Comparison of ENCODE assay signal across 19 cellular contexts in genomic region chr11:78061921-78062311, GRCh38. TPM values are rescaled to one million over a fixed set of nuclear protein-coding genes. Genes with fewer than 3 reads are reported as not detected.
DNase-seq lines count a peak whose midpoint lies in the region; ATAC-seq, FAIRE-seq and TF ChIP-seq lines count a peak whose summit lies in the region.
"Had no signal": no experiment of that assay in that cellular context is flagged by ENCODE, and none has a peak within 500 bp of the region (broad histone marks: within the 10 kb centered on the region; RNA-seq: fewer than 3 reads in every experiment).

No MANE protein-coding gene starts in this region.

- POLR2A ChIA-PET in K562 (lab: Yijun Ruan, JAX), result interaction anchor here (0.6 to 2.4 kb wide), 6 partner anchors 8 to 17 kb away, joined by 3 to 7 read pairs (median 3); partner anchors contain the start of gene NDUFC2
- POLR2A ChIA-PET in HepG2 (lab: Yijun Ruan, JAX), result interaction anchor here (0.9 to 2.3 kb wide), 9 partner anchors 9 to 126 kb away, joined by 3 to 23 read pairs (median 5); partner anchors contain the start of genes ALG8, INTS4, KCTD21 and NDUFC2

- H3K4me3 ChIP-seq in K562, result no peak overlapping the region
- peak overlapping the region in 2 of 3 experiments; percentile 2 to 38; a peak in 1 of 6 replicates for H3K4me3 ChIP-seq in HepG2 (replicated peaks in 1 of 3; ENCODE audit: insufficient read depth in 1 of 3, low read depth in 2 of 3, low read length in 3 of 3)
- no peak overlapping the region for H3K4me3 ChIP-seq in vagina
- H3K4me3 ChIP-seq: coronary artery, smooth muscle cell had no signal

- no peak overlapping the region for H3K4me2 ChIP-seq in K562 (ENCODE audit: insufficient read depth, low read length)
- peak overlapping the region; percentile 86 for H3K4me2 ChIP-seq in HepG2 (ENCODE audit: low read depth, low read length)
- H3K4me2 ChIP-seq: KMS-11, smooth muscle cell had no signal

- FAIRE-seq in K562 (lab: Jason Lieb, UNC), result peak; percentile 89
- peak; percentile 72 for FAIRE-seq in HepG2 (lab: Jason Lieb, UNC)

- CTCF ChIA-PET in K562 (lab: Yijun Ruan, JAX; ENCODE audit: low intra/inter-chr PET ratio), result no interaction called here
- CTCF ChIA-PET in HepG2 (lab: Yijun Ruan, JAX; ENCODE audit: low intra/inter-chr PET ratio, low total read pairs), result no interaction called here

- H3K9ac ChIP-seq in K562 (ENCODE audit: insufficient read depth in 1 of 2, low read depth in 2 of 2, low read length in 2 of 2), result peak overlapping the region in 1 of 2 experiments; percentile 83; a peak in 1 of 4 replicates
- H3K9ac ChIP-seq in HepG2 (ENCODE audit: insufficient read depth, low read depth, low read length), result peak overlapping the region; percentile 57
- H3K9ac ChIP-seq: KMS-11 had no signal

- in situ Hi-C loops in G401 (cut with HindIII; ENCODE audit: low sequenced_read_pairs) (no loop called here), K562 (cut with MboI) (no loop called here), HepG2 (cut with HindIII; ENCODE audit: extremely low pct_ligation_motif_present, low pct_unique_long_range_greater_than_20kb) (no loop called here)

- H3K27me3 ChIP-seq in K562 (ENCODE audit: control insufficient read depth in 2 of 2, insufficient read depth in 2 of 2, low read length in 2 of 2) (no peaks in the 10 kb centered on the region), HepG2 (ENCODE audit: control insufficient read depth in 1 of 2, insufficient read depth in 2 of 2, low read length in 2 of 2) (no peaks in the 10 kb centered on the region), vagina (no peaks in the 10 kb centered on the region)
- H3K27me3 ChIP-seq: neutrophil had no signal

- peaks cover 13 to 28% of the 10 kb centered on the region in 2 experiments for H3K4me1 ChIP-seq in K562 (replicated peaks in 1 of 2; ENCODE audit: control insufficient read depth in 2 of 2, insufficient read depth in 2 of 2, low read length in 2 of 2)
- H3K4me1 ChIP-seq in HepG2 (ENCODE audit: insufficient read depth, low read length), result peaks cover 47% of the 10 kb centered on the region
- H3K4me1 ChIP-seq in vagina, result peaks cover 15% of the 10 kb centered on the region

- H2AFZ ChIP-seq in K562 (ENCODE audit: low read depth, low read length) (peak overlapping the region; percentile 10; the same call in 1 of the 2 replicates), HepG2 (ENCODE audit: low read length) (no peak overlapping the region)

- no peaks in the 10 kb centered on the region; the same call in 2 of the 3 replicates for H3K36me3 ChIP-seq in K562 (ENCODE audit: control insufficient read depth, insufficient read depth, low read length)
- no peaks in the 10 kb centered on the region for H3K36me3 ChIP-seq in HepG2 (replicated peaks in 1 of 2; ENCODE audit: control insufficient read depth in 1 of 2, insufficient read depth in 2 of 2, low read length in 2 of 2)
- H3K36me3 ChIP-seq in vagina, result no peaks in the 10 kb centered on the region
- H3K36me3 ChIP-seq: neutrophil had no signal

- peak; percentile 78 for ATAC-seq in K562
- peak; percentile 73 for ATAC-seq in HepG2
- ATAC-seq in HG03175 (IDR thresholded peaks at IDR 0.05; ENCODE audit: unreplicated experiment), result no peak

- H3K9me1 ChIP-seq in K562 (ENCODE audit: control insufficient read depth, insufficient read depth, low read length), result no peaks in the 10 kb centered on the region

- TF ChIP-seq CTCF in K562 (IDR thresholded peaks at IDR 0.05 in 2 of 3, conservative IDR thresholded peaks at IDR 0.05 in 1 of 3; ENCODE audit: insufficient read depth in 2 of 3, low read depth in 1 of 3, low read length in 3 of 3), result no peak
- TF ChIP-seq CTCF in HepG2 (CRISPR knock-in tag; IDR thresholded peaks at IDR 0.05), result no peak
- no peak for TF ChIP-seq CTCF in vagina (IDR thresholded peaks at IDR 0.05)

- DNase-seq in G401 (ENCODE audit: low spot score) (peak; percentile 20), K562 (ENCODE audit: extremely low read depth in 1 of 4, low spot score in 3 of 4) (peak; percentile 57 to 64 (median 60)), HepG2 (ENCODE audit: low spot score) (peak; percentile 59), putamen (ENCODE audit: low spot score) (peak; percentile 86), T-helper 2 cell (no peak), vagina (ENCODE audit: extremely low spot score in 2 of 2) (no peak), NCI-H2196 (lab: John Stamatoyannopoulos, UW; ENCODE audit: unreplicated experiment) (no peak)
- DNase-seq: ACHN; CD4-positive, alpha-beta memory T cell; DND-41; NCI-H1436; NCI-H2227 treated with DMSO at 0.1 percent for 48 hours; SHP77 had no signal

- no peak for TF ChIP-seq EP300 in K562 (IDR thresholded peaks at IDR 0.05; ENCODE audit: low read length)
- TF ChIP-seq EP300 in HepG2 (IDR thresholded peaks at IDR 0.05; ENCODE audit: low read depth in 2 of 2, low read length in 2 of 2), result no peak
- no peak for TF ChIP-seq EP300 in HepG2 (CRISPR knock-in tag; IDR thresholded peaks at IDR 0.05; ENCODE audit: borderline replicate concordance)

- no peaks in the 10 kb centered on the region for H3K9me3 ChIP-seq in K562 (replicated peaks; ENCODE audit: control insufficient read depth, insufficient read depth, low read depth, low read length)
- H3K9me3 ChIP-seq in HepG2 (ENCODE audit: low read length), result no peaks in the 10 kb centered on the region
- H3K9me3 ChIP-seq in vagina, result no peaks in the 10 kb centered on the region
- H3K9me3 ChIP-seq: neutrophil had no signal

- BruUV-seq in K562 (replicated peaks; lab: Mats Ljungman, UMichigan), result no TSS peak
- no TSS peak for BruUV-seq in HepG2 (replicated peaks; lab: Mats Ljungman, UMichigan)

- TF ChIP-seq POLR2A in K562 (conservative IDR thresholded peaks at IDR 0.05), result no peak
- no peak for TF ChIP-seq POLR2A in HepG2 (IDR thresholded peaks at IDR 0.05; ENCODE audit: insufficient read depth in 1 of 2, low read depth in 2 of 2, low read length in 2 of 2)
- no peak for TF ChIP-seq POLR2A in vagina (IDR thresholded peaks at IDR 0.05)

- TF ChIP-seq RAD21 in K562 (CRISPR knock-in tag; conservative IDR thresholded peaks at IDR 0.05 in 1 of 2, IDR thresholded peaks at IDR 0.05 in 1 of 2) (no peak), HepG2 (CRISPR knock-in tag; IDR thresholded peaks at IDR 0.05) (no peak)

- no peaks in the 10 kb centered on the region for H3K79me2 ChIP-seq in K562 (ENCODE audit: control insufficient read depth, insufficient read depth, low read length)
- no peaks in the 10 kb centered on the region for H3K79me2 ChIP-seq in HepG2 (ENCODE audit: insufficient read depth, low read length)

- H3K27ac ChIP-seq in K562 (ENCODE audit: extremely low read depth, low read depth, low read length), result peak overlapping the region; percentile 14; the same call in 1 of the 3 replicates
- peak overlapping the region; percentile 87 for H3K27ac ChIP-seq in HepG2 (ENCODE audit: extremely low read length, insufficient read depth, low read length)
- H3K27ac ChIP-seq in vagina, result no peak overlapping the region
- H3K27ac ChIP-seq: KMS-11, neutrophil had no signal

- intact Hi-C loops in K562 (cut with micrococcal nuclease), result no loop called here
- intact Hi-C loops in HepG2 (cut with micrococcal nuclease; ENCODE audit: unreplicated experiment), result no loop called here
- intact Hi-C loops in vagina (cut with DNase I), result loop anchor here (10.0 kb wide), 1 partner anchor 123 kb away; the partner anchor contains the start of genes KCTD21 and USP35

- 21% methylated on average over 4 of the region's 4 CpGs for WGBS in K562 (ENCODE audit: insufficient coverage, low coverage, missing lambda C conversion rate)
- 6% methylated on average over 4 of the region's 4 CpGs for WGBS in HepG2 (ENCODE audit: low lambda C conversion rate)

- no peaks in the 10 kb centered on the region for H4K20me1 ChIP-seq in K562 (replicated peaks; ENCODE audit: control insufficient read depth, insufficient read depth, low read length)
- no peaks in the 10 kb centered on the region for H4K20me1 ChIP-seq in HepG2 (ENCODE audit: insufficient read depth, low read length)

RNA-seq across cellular contexts. Expression of gene THRSP, which starts 1.7 kb away (rescaled TPM):
- not detected in 2 replicates for total RNA-seq in G401 (2014; rRNA removed; shearing (Covaris generic))
- 2.3 and 2.8 TPM in 2 replicates for total RNA-seq in K562 (2011; cell fraction: chromatin; rRNA removed; ENCODE audit: low replicate concordance)
- total RNA-seq in K562 (2011; cell fraction: nucleolus; rRNA removed), result 2.2 and 2.5 TPM in 2 replicates
- total RNA-seq in K562 (2011; cell fraction: nucleoplasm; rRNA removed), result 1.8 and 2.3 TPM in 2 replicates
- total RNA-seq in K562 (2014; rRNA removed) (0.24 and 0.36 TPM in 2 replicates), K562 (2014; rRNA removed; fragmentation: Illumina TruSeq; extraction: Trizol) (not detected in 2 replicates), K562 (2015; rRNA removed; fragmentation: Illumina TruSeq; extraction: Trizol) (not detected in 2 replicates), K562 (2021) (0.16 and 0.31 TPM in 2 replicates), HepG2 (2016; rRNA removed; fragmentation: Illumina TruSeq; extraction: Trizol) (0.13 TPM in 1 of 2 replicates, not detected in the other), vagina (not detected)
- polyA plus RNA-seq in K562 (2011; rRNA removed) (0.29 and 0.43 TPM in 2 replicates), K562 (2014; fragmentation: Illumina TruSeq; extraction: Trizol) (0.28 TPM in 2 replicates), K562 (2014; fragmentation: Nextera tagmentation; extraction: Ambion mirVana) (under 1 TPM; 0.23 to 0.34 TPM), K562 (2014; rRNA removed) (0.09 and 0.56 TPM in 2 replicates), HepG2 (2011; rRNA removed) (0.48 and 0.58 TPM in 2 replicates)
- 0.15 and 0.18 TPM in 2 replicates for polyA plus RNA-seq in K562 (2011; cell fraction: cytosol; rRNA removed)
- polyA plus RNA-seq in K562 (2011; cell fraction: nucleus; rRNA removed), result 1.0 and 1.1 TPM in 2 replicates
- 0.13 and 1.6 TPM in 2 replicates for polyA plus RNA-seq in K562 (2012)
- polyA minus RNA-seq in K562 (2011; rRNA and poly(A)+ RNA removed), result 0.74 TPM in 1 of 2 replicates, not detected in the other
- not detected in 2 replicates for polyA minus RNA-seq in K562 (2011; cell fraction: cytosol; rRNA and poly(A)+ RNA removed)
- polyA minus RNA-seq in K562 (2011; cell fraction: nucleus; rRNA and poly(A)+ RNA removed), result 0.54 TPM in 1 of 2 replicates, not detected in the other
- not detected in 2 replicates for total RNA-seq in HepG2 (2016; cell fraction: cytosol; rRNA removed; fragmentation: Illumina TruSeq; extraction: Trizol; ENCODE audit: low read depth)
- total RNA-seq in HepG2 (2016; cell fraction: insoluble cytoplasmic fraction; rRNA removed; fragmentation: Illumina TruSeq; extraction: Trizol), result not detected in 2 replicates
- total RNA-seq in HepG2 (2016; cell fraction: membrane; rRNA removed; fragmentation: Illumina TruSeq; extraction: Trizol), result not detected in 2 replicates
- total RNA-seq in HepG2 (2016; cell fraction: nucleus; rRNA removed; fragmentation: Illumina TruSeq; extraction: Trizol), result 0.34 TPM in 1 of 2 replicates, not detected in the other
- 0.35 and 0.43 TPM in 2 replicates for polyA plus RNA-seq in HepG2 (2011; cell fraction: cytosol; rRNA removed)
- polyA plus RNA-seq in HepG2 (2011; cell fraction: nucleus; rRNA removed), result 0.61 and 0.71 TPM in 2 replicates
- 0.13 and 0.20 TPM in 2 replicates for polyA plus RNA-seq in HepG2 (2012)
- not detected in 2 replicates for polyA plus RNA-seq in HepG2 (2016; cell fraction: cytosol; fragmentation: Illumina TruSeq; extraction: Trizol; ENCODE audit: low read depth)
- not detected in 2 replicates for polyA plus RNA-seq in HepG2 (2016; cell fraction: insoluble cytoplasmic fraction; fragmentation: Illumina TruSeq; extraction: Trizol; ENCODE audit: low read depth)
- not detected in 2 replicates for polyA plus RNA-seq in HepG2 (2016; cell fraction: membrane; fragmentation: Illumina TruSeq; extraction: Trizol; ENCODE audit: low read depth)
- 0.41 TPM in 1 of 2 replicates, not detected in the other for polyA plus RNA-seq in HepG2 (2016; cell fraction: nucleus; fragmentation: Illumina TruSeq; extraction: Trizol; ENCODE audit: insufficient read depth, low read depth)
- polyA minus RNA-seq in HepG2 (2011; rRNA and poly(A)+ RNA removed; ENCODE audit: low replicate concordance), result 0.86 TPM in 1 of 2 replicates, not detected in the other
- polyA minus RNA-seq in HepG2 (2011; cell fraction: cytosol; rRNA and poly(A)+ RNA removed), result not detected in 2 replicates
- 0.64 TPM in 1 of 2 replicates, not detected in the other for polyA minus RNA-seq in HepG2 (2011; cell fraction: nucleus; rRNA and poly(A)+ RNA removed)
- total RNA-seq: CD4-positive, alpha-beta memory T cell; smooth muscle cell had no signal
- polyA plus RNA-seq: smooth muscle cell had no signal

RNA-seq across cellular contexts. Expression of gene NDUFC2, which starts 17.7 kb away (rescaled TPM):
- 175 and 183 TPM in 2 replicates for total RNA-seq in G401 (2014; rRNA removed; shearing (Covaris generic))
- 48.5 and 69.6 TPM in 2 replicates for total RNA-seq in K562 (2011; cell fraction: chromatin; rRNA removed; ENCODE audit: low replicate concordance)
- total RNA-seq in K562 (2011; cell fraction: nucleolus; rRNA removed), result 160 and 217 TPM in 2 replicates
- total RNA-seq in K562 (2011; cell fraction: nucleoplasm; rRNA removed), result 103 and 113 TPM in 2 replicates
- 269 and 325 TPM in 2 replicates for total RNA-seq in K562 (2014; rRNA removed)
- total RNA-seq in K562 (2014; rRNA removed; fragmentation: Illumina TruSeq; extraction: Trizol), result 156 and 168 TPM in 2 replicates
- total RNA-seq in K562 (2015; rRNA removed; fragmentation: Illumina TruSeq; extraction: Trizol), result 504 and 554 TPM in 2 replicates
- 442 and 486 TPM in 2 replicates for total RNA-seq in K562 (2021)
- 229 and 257 TPM in 2 replicates for polyA plus RNA-seq in K562 (2011; rRNA removed)
- 517 and 937 TPM in 2 replicates for polyA plus RNA-seq in K562 (2011; cell fraction: cytosol; rRNA removed)
- 85.7 and 88.0 TPM in 2 replicates for polyA plus RNA-seq in K562 (2011; cell fraction: nucleus; rRNA removed)
- polyA plus RNA-seq in K562 (2012), result 593 and 1,047 TPM in 2 replicates
- 355 and 561 TPM in 2 replicates for polyA plus RNA-seq in K562 (2014; fragmentation: Illumina TruSeq; extraction: Trizol)
- polyA plus RNA-seq in K562 (2014; fragmentation: Nextera tagmentation; extraction: Ambion mirVana), result 1,000 to 10,000 TPM in 1 of 2 experiments, 100 to 1,000 TPM in 1; 987 to 1,119 TPM
- polyA plus RNA-seq in K562 (2014; rRNA removed), result 473 and 511 TPM in 2 replicates
- polyA minus RNA-seq in K562 (2011; rRNA and poly(A)+ RNA removed), result 20.7 and 29.0 TPM in 2 replicates
- polyA minus RNA-seq in K562 (2011; cell fraction: cytosol; rRNA and poly(A)+ RNA removed), result 93.0 and 102 TPM in 2 replicates
- polyA minus RNA-seq in K562 (2011; cell fraction: nucleus; rRNA and poly(A)+ RNA removed), result 37.6 and 79.6 TPM in 2 replicates
- total RNA-seq in HepG2 (2016; rRNA removed; fragmentation: Illumina TruSeq; extraction: Trizol), result 312 and 363 TPM in 2 replicates
- total RNA-seq in HepG2 (2016; cell fraction: cytosol; rRNA removed; fragmentation: Illumina TruSeq; extraction: Trizol; ENCODE audit: low read depth), result 93.1 and 138 TPM in 2 replicates
- 330 and 377 TPM in 2 replicates for total RNA-seq in HepG2 (2016; cell fraction: insoluble cytoplasmic fraction; rRNA removed; fragmentation: Illumina TruSeq; extraction: Trizol)
- 90.9 and 140 TPM in 2 replicates for total RNA-seq in HepG2 (2016; cell fraction: membrane; rRNA removed; fragmentation: Illumina TruSeq; extraction: Trizol)
- total RNA-seq in HepG2 (2016; cell fraction: nucleus; rRNA removed; fragmentation: Illumina TruSeq; extraction: Trizol), result 278 and 315 TPM in 2 replicates
- polyA plus RNA-seq in HepG2 (2011; rRNA removed), result 220 and 256 TPM in 2 replicates
- 307 and 524 TPM in 2 replicates for polyA plus RNA-seq in HepG2 (2011; cell fraction: cytosol; rRNA removed)
- polyA plus RNA-seq in HepG2 (2011; cell fraction: nucleus; rRNA removed), result 91.7 and 102 TPM in 2 replicates
- polyA plus RNA-seq in HepG2 (2012), result 411 and 581 TPM in 2 replicates
- polyA plus RNA-seq in HepG2 (2016; cell fraction: cytosol; fragmentation: Illumina TruSeq; extraction: Trizol; ENCODE audit: low read depth), result 163 and 221 TPM in 2 replicates
- 491 and 517 TPM in 2 replicates for polyA plus RNA-seq in HepG2 (2016; cell fraction: insoluble cytoplasmic fraction; fragmentation: Illumina TruSeq; extraction: Trizol; ENCODE audit: low read depth)
- polyA plus RNA-seq in HepG2 (2016; cell fraction: membrane; fragmentation: Illumina TruSeq; extraction: Trizol; ENCODE audit: low read depth), result 170 and 204 TPM in 2 replicates
- polyA plus RNA-seq in HepG2 (2016; cell fraction: nucleus; fragmentation: Illumina TruSeq; extraction: Trizol; ENCODE audit: insufficient read depth, low read depth), result 572 and 587 TPM in 2 replicates
- polyA minus RNA-seq in HepG2 (2011; rRNA and poly(A)+ RNA removed; ENCODE audit: low replicate concordance), result 103 and 165 TPM in 2 replicates
- 108 and 131 TPM in 2 replicates for polyA minus RNA-seq in HepG2 (2011; cell fraction: cytosol; rRNA and poly(A)+ RNA removed)
- 63.0 and 77.8 TPM in 2 replicates for polyA minus RNA-seq in HepG2 (2011; cell fraction: nucleus; rRNA and poly(A)+ RNA removed)
- total RNA-seq in vagina, result 106 TPM

RNA-seq across cellular contexts. Expression of gene KCTD14, which starts 38.8 kb away (rescaled TPM):
- 9.6 and 16.9 TPM in 2 replicates for total RNA-seq in G401 (2014; rRNA removed; shearing (Covaris generic))
- 0.40 and 0.51 TPM in 2 replicates for total RNA-seq in K562 (2011; cell fraction: chromatin; rRNA removed; ENCODE audit: low replicate concordance)
- 0.39 TPM in 1 of 2 replicates, not detected in the other for total RNA-seq in K562 (2011; cell fraction: nucleolus; rRNA removed)
- total RNA-seq in K562 (2011; cell fraction: nucleoplasm; rRNA removed), result 0.29 TPM in 1 of 2 replicates, not detected in the other
- total RNA-seq in K562 (2014; rRNA removed) (0.08 TPM in 1 of 2 replicates, not detected in the other), K562 (2014; rRNA removed; fragmentation: Illumina TruSeq; extraction: Trizol) (0.11 TPM in 1 of 2 replicates, not detected in the other), K562 (2015; rRNA removed; fragmentation: Illumina TruSeq; extraction: Trizol) (0.14 and 0.15 TPM in 2 replicates), K562 (2021) (0.09 and 0.29 TPM in 2 replicates), HepG2 (2016; rRNA removed; fragmentation: Illumina TruSeq; extraction: Trizol) (10.3 and 15.3 TPM in 2 replicates), vagina (2.9 TPM)
- polyA plus RNA-seq in K562 (2011; rRNA removed) (0.11 and 0.20 TPM in 2 replicates), K562 (2014; fragmentation: Illumina TruSeq; extraction: Trizol) (0.14 and 0.30 TPM in 2 replicates), K562 (2014; fragmentation: Nextera tagmentation; extraction: Ambion mirVana) (under 1 TPM in 1 of 2 experiments, not detected in 1; 0.29 TPM), K562 (2014; rRNA removed) (0.04 TPM in 1 of 2 replicates, not detected in the other), HepG2 (2011; rRNA removed) (12.6 and 15.6 TPM in 2 replicates)
- polyA plus RNA-seq in K562 (2011; cell fraction: cytosol; rRNA removed), result 0.10 TPM in 1 of 2 replicates, not detected in the other
- 0.07 and 0.21 TPM in 2 replicates for polyA plus RNA-seq in K562 (2011; cell fraction: nucleus; rRNA removed)
- polyA plus RNA-seq in K562 (2012), result 0.14 and 0.32 TPM in 2 replicates
- polyA minus RNA-seq in K562 (2011; rRNA and poly(A)+ RNA removed), result 0.18 TPM in 1 of 2 replicates, not detected in the other
- polyA minus RNA-seq in K562 (2011; cell fraction: cytosol; rRNA and poly(A)+ RNA removed), result not detected in 2 replicates
- not detected in 2 replicates for polyA minus RNA-seq in K562 (2011; cell fraction: nucleus; rRNA and poly(A)+ RNA removed)
- total RNA-seq in HepG2 (2016; cell fraction: cytosol; rRNA removed; fragmentation: Illumina TruSeq; extraction: Trizol; ENCODE audit: low read depth), result 2.4 and 3.4 TPM in 2 replicates
- total RNA-seq in HepG2 (2016; cell fraction: insoluble cytoplasmic fraction; rRNA removed; fragmentation: Illumina TruSeq; extraction: Trizol), result 9.9 and 15.5 TPM in 2 replicates
- total RNA-seq in HepG2 (2016; cell fraction: membrane; rRNA removed; fragmentation: Illumina TruSeq; extraction: Trizol), result 5.3 TPM in 2 replicates
- total RNA-seq in HepG2 (2016; cell fraction: nucleus; rRNA removed; fragmentation: Illumina TruSeq; extraction: Trizol), result 4.4 and 4.9 TPM in 2 replicates
- 13.0 and 14.4 TPM in 2 replicates for polyA plus RNA-seq in HepG2 (2011; cell fraction: cytosol; rRNA removed)
- 3.1 and 4.4 TPM in 2 replicates for polyA plus RNA-seq in HepG2 (2011; cell fraction: nucleus; rRNA removed)
- polyA plus RNA-seq in HepG2 (2012), result 11.1 and 12.1 TPM in 2 replicates
- 2.7 and 2.8 TPM in 2 replicates for polyA plus RNA-seq in HepG2 (2016; cell fraction: cytosol; fragmentation: Illumina TruSeq; extraction: Trizol; ENCODE audit: low read depth)
- polyA plus RNA-seq in HepG2 (2016; cell fraction: insoluble cytoplasmic fraction; fragmentation: Illumina TruSeq; extraction: Trizol; ENCODE audit: low read depth), result 25.7 and 26.4 TPM in 2 replicates
- polyA plus RNA-seq in HepG2 (2016; cell fraction: membrane; fragmentation: Illumina TruSeq; extraction: Trizol; ENCODE audit: low read depth), result 5.3 and 5.6 TPM in 2 replicates
- polyA plus RNA-seq in HepG2 (2016; cell fraction: nucleus; fragmentation: Illumina TruSeq; extraction: Trizol; ENCODE audit: insufficient read depth, low read depth), result 6.9 and 9.0 TPM in 2 replicates
- polyA minus RNA-seq in HepG2 (2011; rRNA and poly(A)+ RNA removed; ENCODE audit: low replicate concordance), result 0.12 and 17.7 TPM in 2 replicates
- polyA minus RNA-seq in HepG2 (2011; cell fraction: cytosol; rRNA and poly(A)+ RNA removed), result 7.1 and 7.4 TPM in 2 replicates
- polyA minus RNA-seq in HepG2 (2011; cell fraction: nucleus; rRNA and poly(A)+ RNA removed), result 2.3 and 5.1 TPM in 2 replicates
- total RNA-seq: mononuclear cell had no signal
- polyA plus RNA-seq: CD4-positive, alpha-beta memory T cell had no signal

Comparison
In these comparisons a context has a peak if more than half of its experiments do, and no peak if none do; other contexts are left out.
1. DNase-seq: peak in G401 (single experiment), K562 (4 of 4), HepG2 (single experiment) and putamen (single experiment); none in T-helper 2 cell (0 of 5), vagina (0 of 2) and NCI-H2196 (single experiment).
2. H3K4me3 ChIP-seq: peak in HepG2 (2 of 3); none in K562 (single experiment) and vagina (0 of 2).